In genomic region chr12:40942326-40942725, GRCh38 we compare ENCODE assay signal across 19 cellular contexts.
DNase-seq lines count a peak whose midpoint lies in the region; ATAC-seq and FAIRE-seq lines count a peak whose summit lies in the region.
"Had no signal": no experiment of that assay in that cellular context is flagged by ENCODE, and none has a peak within 500 bp of the region (broad histone marks: within the 10 kb centered on the region; RNA-seq: fewer than 3 reads in every experiment).

No MANE protein-coding gene starts in this region.

- H3K36me3 Mint-ChIP-seq in naive thymus-derived CD8-positive, alpha-beta T cell, result no peaks in the 10 kb centered on the region
- H3K36me3 Mint-ChIP-seq: activated naive CD4-positive, alpha-beta T cell treated with anti-CD3 and anti-CD28 coated beads, Interleukin-2, amount 10 ng/mL, durations not matched to agents 7 days and 5 days; IgD-negative memory B cell had no signal

- FAIRE-seq in urothelium cell line (lab: Jason Lieb, UNC), result no peak

- H3K4me3 Mint-ChIP-seq in naive thymus-derived CD8-positive, alpha-beta T cell, result no peak overlapping the region
- H3K4me3 Mint-ChIP-seq: activated naive CD4-positive, alpha-beta T cell treated with anti-CD3 and anti-CD28 coated beads, Interleukin-2, amount 10 ng/mL, durations not matched to agents 7 days and 5 days; brain; dendritic cell treated with granulocyte-macrophage colony-stimulating factor and Interleukin-4, amounts not matched to agents 40 ng/mL and 50 ng/mL, for 4 days; IgD-negative memory B cell; neural crest cell had no signal

- ATAC-seq in GM21737 (IDR thresholded peaks at IDR 0.05; ENCODE audit: unreplicated experiment), result no peak
- no peak for ATAC-seq in naive thymus-derived CD8-positive, alpha-beta T cell
- ATAC-seq in GM18861 (IDR thresholded peaks at IDR 0.05; ENCODE audit: unreplicated experiment), result no peak
- ATAC-seq: Right ventricle myocardium inferior had no signal

- DNase-seq in HCEC 1CT (peak; percentile 45), amniotic epithelial cell (ENCODE audit: low read depth) (peak; percentile 81), hepatic stellate cell (ENCODE audit: low spot score) (peak; percentile 9), urothelium cell line (ENCODE audit: low spot score) (peak; percentile 29)
- DNase-seq in naive thymus-derived CD8-positive, alpha-beta T cell, result no peak
- DNase-seq: activated naive CD4-positive, alpha-beta T cell treated with anti-CD3 and anti-CD28 coated beads, Interleukin-2, amount 10 ng/mL, durations not matched to agents 7 days and 5 days; activated T-cell treated with anti-CD3 and anti-CD28 coated beads, Interleukin-2, amount 50 U/mL, for 1 hour; hippocampal formation; midbrain; NCI-H187 treated with DMSO at 0.1 percent for 48 hours; T-helper 1 cell; testis had no signal

- no peak overlapping the region for H3K27ac Mint-ChIP-seq in naive thymus-derived CD8-positive, alpha-beta T cell
- H3K27ac Mint-ChIP-seq: activated naive CD4-positive, alpha-beta T cell treated with anti-CD3 and anti-CD28 coated beads, Interleukin-2, amount 10 ng/mL, durations not matched to agents 7 days and 5 days; brain; dendritic cell treated with granulocyte-macrophage colony-stimulating factor and Interleukin-4, amounts not matched to agents 40 ng/mL and 50 ng/mL, for 4 days; IgD-negative memory B cell had no signal

- POLR2A ChIA-PET in naive thymus-derived CD8-positive, alpha-beta T cell (lab: Charles Lee), result no interaction called here

- H3K27me3 Mint-ChIP-seq in naive thymus-derived CD8-positive, alpha-beta T cell, result peaks cover 0 to 12% (median 3%) of the 10 kb centered on the region in 5 donors
- H3K27me3 Mint-ChIP-seq: activated naive CD4-positive, alpha-beta T cell treated with anti-CD3 and anti-CD28 coated beads, Interleukin-2, amount 10 ng/mL, durations not matched to agents 7 days and 5 days; brain; dendritic cell treated with granulocyte-macrophage colony-stimulating factor and Interleukin-4, amounts not matched to agents 40 ng/mL and 50 ng/mL, for 4 days had no signal

- no peaks in the 10 kb centered on the region for H3K4me1 Mint-ChIP-seq in naive thymus-derived CD8-positive, alpha-beta T cell
- H3K4me1 Mint-ChIP-seq: activated naive CD4-positive, alpha-beta T cell treated with anti-CD3 and anti-CD28 coated beads, Interleukin-2, amount 10 ng/mL, durations not matched to agents 7 days and 5 days; brain; IgD-negative memory B cell; neural crest cell had no signal

- H3K9me3 Mint-ChIP-seq in naive thymus-derived CD8-positive, alpha-beta T cell, result no peaks in the 10 kb centered on the region
- H3K9me3 Mint-ChIP-seq: activated naive CD4-positive, alpha-beta T cell treated with anti-CD3 and anti-CD28 coated beads, Interleukin-2, amount 10 ng/mL, durations not matched to agents 7 days and 5 days; brain; dendritic cell treated with granulocyte-macrophage colony-stimulating factor and Interleukin-4, amounts not matched to agents 40 ng/mL and 50 ng/mL, for 4 days; IgD-negative memory B cell; neural crest cell had no signal

Comparison
In these comparisons a context has a peak if more than half of its experiments do, and no peak if none do; other contexts are left out.
1. DNase-seq: peak in HCEC 1CT (single experiment), amniotic epithelial cell (single experiment), hepatic stellate cell (single experiment) and urothelium cell line (single experiment); none in naive thymus-derived CD8-positive, alpha-beta T cell (0 of 10).